In the genomic region with DNA sequence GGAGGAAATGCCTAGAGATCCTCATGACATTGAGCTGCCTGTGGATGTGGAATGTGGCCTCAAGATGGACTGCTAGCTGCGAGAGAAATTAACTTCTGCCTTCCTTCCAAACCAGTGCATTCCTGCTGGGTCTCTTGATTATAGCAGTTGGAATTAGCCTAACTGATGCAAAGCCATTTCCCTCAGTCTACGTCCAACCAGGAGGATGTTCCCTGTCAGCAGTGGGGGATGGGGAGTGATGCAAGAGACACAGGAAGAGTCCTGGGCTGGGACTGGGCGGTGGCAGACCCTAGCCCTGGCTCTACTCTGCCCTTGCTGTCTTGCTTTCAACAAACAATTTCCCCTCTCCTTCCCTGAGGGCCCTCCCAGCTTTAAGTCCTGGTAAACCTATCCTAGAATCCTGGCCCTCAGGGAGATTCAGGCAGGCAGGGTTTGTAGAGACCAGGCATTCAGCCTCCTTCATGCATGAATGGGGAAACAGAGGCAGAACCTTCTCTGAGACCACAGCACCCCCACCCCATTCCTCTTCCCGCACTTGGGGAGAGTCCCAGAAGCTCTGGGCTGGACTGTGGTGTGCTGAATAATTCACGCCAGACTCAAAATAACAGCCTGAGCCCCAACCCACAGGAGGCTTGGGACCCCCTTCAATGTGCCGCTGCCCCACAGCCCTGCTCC, we compare ENCODE assay signal across 27 cellular contexts. TPM values are rescaled to one million over a fixed set of nuclear protein-coding genes. Genes with fewer than 3 reads are reported as not detected.
DNase-seq lines count a peak whose midpoint lies in the region; ATAC-seq and TF ChIP-seq lines count a peak whose summit lies in the region.
"Had no signal": no experiment of that assay in that cellular context is flagged by ENCODE, and none has a peak within 500 bp of the region (broad histone marks: within the 10 kb centered on the region; RNA-seq: fewer than 3 reads in every experiment).

No MANE protein-coding gene starts in this region.

- peaks cover 9% of the 10 kb centered on the region; the same call in 1 of the 2 replicates for H3K36me3 Mint-ChIP-seq in WTC11
- H3K36me3 Mint-ChIP-seq in neural progenitor cell = no peaks in the 10 kb centered on the region
- H3K36me3 Mint-ChIP-seq: CD14-positive monocyte had no signal

- H3K27ac Mint-ChIP-seq in WTC11 (peak overlapping the region; percentile 61), neural progenitor cell (peak overlapping the region; percentile 29)
- H3K27ac Mint-ChIP-seq: B cell, CD14-positive monocyte had no signal

- CTCF ChIA-PET in WTC11 (lab: Charles Lee) = interaction anchor here (0.9 to 2.6 kb wide), 2 partner anchors 11 to 15 kb away, joined by 4 to 9 read pairs; no protein-coding TSS in a partner anchor

- no peak overlapping the region for H3K27ac ChIP-seq in right atrium auricular region
- no peak overlapping the region for H3K27ac ChIP-seq in neural progenitor cell
- H3K27ac ChIP-seq: 22Rv1, HL-60, RWPE1 had no signal

- no peak overlapping the region for H3K4me2 ChIP-seq in neural progenitor cell
- H3K4me2 ChIP-seq: SK-N-SH had no signal

- H3K4me3 ChIP-seq in right atrium auricular region = no peak overlapping the region
- no peak overlapping the region for H3K4me3 ChIP-seq in neural progenitor cell

- DNase-seq in right atrium auricular region (ENCODE audit: low spot score) (peak; percentile 48), left ventricle myocardium superior (no peak), WTC11 (ENCODE audit: low spot score) (no peak), fibroblast of peridontal ligament (ENCODE audit: extremely low read depth) (peak; percentile 38), neural progenitor cell (ENCODE audit: low spot score) (no peak), HCEC 1CT (no peak), SK-N-DZ (ENCODE audit: low spot score) (no peak)
- DNase-seq: ACHN; GF-D8; GOT3; KG1; NCI-H1092 treated with DMSO at 0.1 percent for 48 hours; NCI-H1436 treated with DMSO at 0.1 percent for 48 hours; NCI-H2029; NCI-H226; NCI-H524; NCI-H774; NK-92 treated with Interleukin-12 subunit alpha and Interleukin-12 subunit beta, amount 100 ng/mL, for 24 hours; SHP77 treated with DMSO at 0.1 percent for 48 hours; SK-N-SH had no signal

- H3K9ac ChIP-seq in neural progenitor cell = no peak overlapping the region
- H3K9ac ChIP-seq: SK-N-SH had no signal

- H3K4me1 ChIP-seq in right atrium auricular region = no peaks in the 10 kb centered on the region
- H3K4me1 ChIP-seq in neural progenitor cell = peaks cover 24% of the 10 kb centered on the region

- H4K20me1 ChIP-seq in neural progenitor cell (ENCODE audit: low read depth) = no peaks in the 10 kb centered on the region

- H3K9me3 ChIP-seq in right atrium auricular region = no peaks in the 10 kb centered on the region
- H3K9me3 ChIP-seq in neural progenitor cell (ENCODE audit: low read depth) = no peaks in the 10 kb centered on the region
- H3K9me3 ChIP-seq: SK-N-SH had no signal

- H3K4me3 Mint-ChIP-seq in WTC11 (no peak overlapping the region), neural progenitor cell (no peak overlapping the region)
- H3K4me3 Mint-ChIP-seq: B cell, CD14-positive monocyte had no signal

- intact Hi-C loops in left ventricle myocardium superior (cut with micrococcal nuclease) = no loop called here

- H3K9me3 Mint-ChIP-seq in WTC11 (peaks cover 14% of the 10 kb centered on the region), neural progenitor cell (peaks cover 13% of the 10 kb centered on the region)

- no peaks in the 10 kb centered on the region for H3K79me2 ChIP-seq in neural progenitor cell (ENCODE audit: low read depth)

- H3K27me3 Mint-ChIP-seq in WTC11 (ENCODE audit: low read depth) = peaks cover 3% of the 10 kb centered on the region; the same call in 1 of the 2 replicates
- H3K27me3 Mint-ChIP-seq in neural progenitor cell (ENCODE audit: insufficient read depth, low read depth) = peaks cover 8% of the 10 kb centered on the region

- POLR2A ChIA-PET in WTC11 (lab: Charles Lee) = no interaction called here

- peaks cover 16% of the 10 kb centered on the region for H3F3A ChIP-seq in neural progenitor cell (ENCODE audit: low read depth)

- H3K36me3 ChIP-seq in right atrium auricular region (no peaks in the 10 kb centered on the region), neural progenitor cell (no peaks in the 10 kb centered on the region)

- TF ChIP-seq CTCF in right atrium auricular region (IDR thresholded peaks at IDR 0.05) (no peak), WTC11 (IDR thresholded peaks at IDR 0.05) (no peak), neural progenitor cell (IDR thresholded peaks at IDR 0.05) (no peak)

- H3K27me3 ChIP-seq in right atrium auricular region (no peaks in the 10 kb centered on the region), neural progenitor cell (no peaks in the 10 kb centered on the region)

- peaks cover 62% of the 10 kb centered on the region for H3K4me1 Mint-ChIP-seq in WTC11
- H3K4me1 Mint-ChIP-seq in neural progenitor cell = peaks cover 32% of the 10 kb centered on the region
- H3K4me1 Mint-ChIP-seq: B cell had no signal

- H2AFZ ChIP-seq in neural progenitor cell (replicated peaks) = no peak overlapping the region

- ATAC-seq in left ventricle myocardium superior (no peak), WTC11 (peak; percentile 75), HG03354 (IDR thresholded peaks at IDR 0.05; ENCODE audit: poor library complexity, severe bottlenecking, unreplicated experiment) (no peak)

TF ChIP-seq in WTC11, 78 proteins besides CTCF, POLR2A, EP300 and RAD21:
- TF ChIP-seq, protein P1, sequence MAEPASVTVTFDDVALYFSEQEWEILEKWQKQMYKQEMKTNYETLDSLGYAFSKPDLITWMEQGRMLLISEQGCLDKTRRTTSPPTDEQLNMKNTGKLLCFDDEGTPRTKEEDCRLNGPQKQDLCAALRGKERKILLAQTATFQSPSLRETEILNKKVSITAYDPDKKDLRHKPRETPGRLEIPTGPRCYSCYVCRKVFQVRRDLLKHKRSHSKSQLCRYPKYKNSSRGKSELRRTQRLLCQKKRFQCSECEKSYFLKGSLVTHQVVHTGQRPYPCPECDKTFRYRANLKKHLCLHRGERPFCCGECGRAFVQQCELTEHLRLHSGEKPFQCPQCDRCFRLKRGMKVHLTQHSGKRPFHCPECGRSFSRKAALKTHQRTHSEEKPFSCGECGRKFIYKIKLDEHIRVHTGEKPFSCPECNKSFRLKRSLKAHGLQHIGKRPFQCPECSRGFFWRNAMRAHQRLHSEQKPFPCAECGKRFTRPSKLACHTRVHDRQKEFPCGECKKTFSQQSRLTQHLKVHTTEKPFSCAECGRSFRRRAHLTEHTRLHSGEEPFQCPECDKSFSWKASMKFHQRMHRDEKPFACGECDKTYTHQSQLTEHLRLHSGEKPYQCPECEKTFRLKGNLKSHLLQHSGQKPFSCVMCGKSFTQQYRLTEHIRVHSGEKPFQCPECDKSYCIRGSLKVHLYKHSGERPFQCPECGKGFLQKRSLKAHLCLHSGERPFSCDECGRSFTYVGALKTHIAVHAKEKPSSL (CRISPR knock-in tag; conservative IDR thresholded peaks at IDR 0.05) = no peak
- TF ChIP-seq FOXP4 (CRISPR knock-in tag; IDR thresholded peaks at IDR 0.05) (no peak), SMAD3 (CRISPR knock-in tag; IDR thresholded peaks at IDR 0.05; ENCODE audit: borderline replicate concordance) (no peak), KAT7 (CRISPR knock-in tag; IDR thresholded peaks at IDR 0.05; ENCODE audit: borderline replicate concordance) (no peak), RELA (CRISPR knock-in tag; IDR thresholded peaks at IDR 0.05; ENCODE audit: borderline replicate concordance) (no peak)
- TF ChIP-seq, protein P2, sequence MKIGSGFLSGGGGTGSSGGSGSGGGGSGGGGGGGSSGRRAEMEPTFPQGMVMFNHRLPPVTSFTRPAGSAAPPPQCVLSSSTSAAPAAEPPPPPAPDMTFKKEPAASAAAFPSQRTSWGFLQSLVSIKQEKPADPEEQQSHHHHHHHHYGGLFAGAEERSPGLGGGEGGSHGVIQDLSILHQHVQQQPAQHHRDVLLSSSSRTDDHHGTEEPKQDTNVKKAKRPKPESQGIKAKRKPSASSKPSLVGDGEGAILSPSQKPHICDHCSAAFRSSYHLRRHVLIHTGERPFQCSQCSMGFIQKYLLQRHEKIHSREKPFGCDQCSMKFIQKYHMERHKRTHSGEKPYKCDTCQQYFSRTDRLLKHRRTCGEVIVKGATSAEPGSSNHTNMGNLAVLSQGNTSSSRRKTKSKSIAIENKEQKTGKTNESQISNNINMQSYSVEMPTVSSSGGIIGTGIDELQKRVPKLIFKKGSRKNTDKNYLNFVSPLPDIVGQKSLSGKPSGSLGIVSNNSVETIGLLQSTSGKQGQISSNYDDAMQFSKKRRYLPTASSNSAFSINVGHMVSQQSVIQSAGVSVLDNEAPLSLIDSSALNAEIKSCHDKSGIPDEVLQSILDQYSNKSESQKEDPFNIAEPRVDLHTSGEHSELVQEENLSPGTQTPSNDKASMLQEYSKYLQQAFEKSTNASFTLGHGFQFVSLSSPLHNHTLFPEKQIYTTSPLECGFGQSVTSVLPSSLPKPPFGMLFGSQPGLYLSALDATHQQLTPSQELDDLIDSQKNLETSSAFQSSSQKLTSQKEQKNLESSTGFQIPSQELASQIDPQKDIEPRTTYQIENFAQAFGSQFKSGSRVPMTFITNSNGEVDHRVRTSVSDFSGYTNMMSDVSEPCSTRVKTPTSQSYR (CRISPR knock-in tag; IDR thresholded peaks at IDR 0.05) = peak; percentile 81
- TF ChIP-seq, protein P3, sequence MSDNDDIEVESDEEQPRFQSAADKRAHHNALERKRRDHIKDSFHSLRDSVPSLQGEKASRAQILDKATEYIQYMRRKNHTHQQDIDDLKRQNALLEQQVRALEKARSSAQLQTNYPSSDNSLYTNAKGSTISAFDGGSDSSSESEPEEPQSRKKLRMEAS (CRISPR knock-in tag; IDR thresholded peaks at IDR 0.05) = 0 out of 2 replicates have a peak, but pooled peaks have one; percentile 29
TF ChIP-seq in WTC11: peak in this region for 2.

RNA-seq across cellular contexts. Expression of gene C11orf96, which starts 17.0 kb away (rescaled TPM):
- total RNA-seq in right atrium auricular region (100 to 1,000 TPM in 1 of 2 donors, 10 to 100 TPM in 1; 60.2 to 156 TPM), left ventricle myocardium superior (16.1 TPM), WTC11 (2021) (2.9 to 3.2 TPM (median 2.9 TPM) in 3 replicates), neural progenitor cell (ENCODE audit: low replicate concordance) (0.32 and 5.4 TPM in 2 replicates)
- polyA plus RNA-seq in SK-N-DZ (2014; cell fraction: cytosol; rRNA removed) = 8.4 and 13.8 TPM in 2 replicates
- 6.5 and 12.0 TPM in 2 replicates for polyA plus RNA-seq in SK-N-DZ (2014; cell fraction: nucleus; rRNA removed)
- total RNA-seq: HT-29 had no signal
- polyA plus RNA-seq: CD14-positive monocyte had no signal

Comparison
In these comparisons a context has a peak if more than half of its experiments do, and no peak if none do; other contexts are left out.
1. DNase-seq: peak in right atrium auricular region (single experiment) and fibroblast of peridontal ligament (single experiment); none in left ventricle myocardium superior (single experiment), WTC11 (single experiment), neural progenitor cell (single experiment), HCEC 1CT (single experiment) and SK-N-DZ (single experiment).